In the genomic region with DNA sequence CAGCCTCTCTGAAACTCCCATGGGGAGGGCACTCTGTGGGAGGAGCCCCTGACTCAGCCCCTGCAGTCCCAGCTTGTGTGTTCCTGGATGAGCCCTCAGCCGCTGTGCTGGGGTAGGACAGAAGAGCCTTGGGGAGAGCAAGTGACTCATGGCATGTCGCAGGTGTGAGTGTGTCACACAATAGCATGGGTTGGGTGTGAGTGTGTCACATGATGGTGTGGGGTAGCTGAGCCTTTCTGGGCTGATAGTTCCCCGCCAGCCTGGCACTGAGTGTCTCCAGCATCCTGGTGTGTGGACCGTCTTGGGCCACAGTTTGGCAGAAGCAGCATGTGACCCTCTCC, we compare ENCODE assay signal across 18 cellular contexts.
DNase-seq lines count a peak whose midpoint lies in the region; ATAC-seq and TF ChIP-seq lines count a peak whose summit lies in the region.
"Had no signal": no experiment of that assay in that cellular context is flagged by ENCODE, and none has a peak within 500 bp of the region (broad histone marks: within the 10 kb centered on the region; RNA-seq: fewer than 3 reads in every experiment).

No MANE protein-coding gene starts in this region.

- H3K4me3 ChIP-seq in right cardiac atrium (ENCODE audit: low read length) (no peak overlapping the region), sigmoid colon (no peak overlapping the region), tibial nerve (no peak overlapping the region)
- H3K4me3 ChIP-seq: MG63, Peyer's patch had no signal

- DNase-seq in left cardiac atrium (peak; percentile 10), right cardiac atrium (no peak), sigmoid colon (peak; percentile 51), tibial nerve (ENCODE audit: low spot score in 2 of 2) (no peak), NCI-H2227 treated with DMSO at 0.1 percent for 48 hours (lab: John Stamatoyannopoulos, UW) (no peak), H4 (ENCODE audit: low spot score) (no peak)
- DNase-seq in activated naive CD4-positive, alpha-beta T cell treated with anti-CD3 and anti-CD28 coated beads, Interleukin-2, amount 50 U/mL, for 16 hours, result peak; percentile 3
- DNase-seq: DMS 273 treated with DMSO at 0.1 percent for 48 hours, HFFc6, MG63, NCI-H1105 treated with DMSO at 0.1 percent for 48 hours, NCI-H187, NCI-H2171, NCI-H510A had no signal

- H3K27me3 ChIP-seq in right cardiac atrium (ENCODE audit: control insufficient read depth, insufficient read depth) (no peaks in the 10 kb centered on the region), sigmoid colon (no peaks in the 10 kb centered on the region), tibial nerve (no peaks in the 10 kb centered on the region)
- H3K27me3 ChIP-seq: MG63, Peyer's patch had no signal

- peaks cover 8 to 91% (median 59%) of the 10 kb centered on the region in 4 donors for H3K36me3 ChIP-seq in sigmoid colon
- H3K36me3 ChIP-seq in tibial nerve, result peaks cover 0 to 96% (median 23%) of the 10 kb centered on the region in 3 donors
- H3K36me3 ChIP-seq: MG63 had no signal

- H3K27ac ChIP-seq in right cardiac atrium (ENCODE audit: low read length) (no peak overlapping the region), sigmoid colon (no peak overlapping the region), tibial nerve (no peak overlapping the region)
- H3K27ac ChIP-seq: HL-60, KMS-11, Peyer's patch had no signal

- H3K9me3 ChIP-seq in right cardiac atrium (ENCODE audit: control insufficient read depth, low read length) (no peaks in the 10 kb centered on the region), sigmoid colon (no peaks in the 10 kb centered on the region), tibial nerve (no peaks in the 10 kb centered on the region)
- H3K9me3 ChIP-seq: MG63, Peyer's patch had no signal

- intact Hi-C loops in left cardiac atrium (cut with DNase I), result no loop called here
- intact Hi-C loops in right cardiac atrium (cut with DNase I), result no loop called here
- intact Hi-C loops in sigmoid colon (cut with DNase I), result no loop called here

- TF ChIP-seq POLR2A in sigmoid colon (IDR thresholded peaks at IDR 0.05) (no peak), tibial nerve (IDR thresholded peaks at IDR 0.05) (no peak)

- TF ChIP-seq CTCF in sigmoid colon (IDR thresholded peaks at IDR 0.05) (no peak), tibial nerve (IDR thresholded peaks at IDR 0.05) (no peak)

- 97% methylated on average over 4 of the region's 4 CpGs for WGBS in right cardiac atrium
- WGBS in sigmoid colon, 2 donors, result 97 to 100% methylated on average over 4 of the region's 4 CpGs
- WGBS in tibial nerve, 2 donors, result 92 to 96% methylated on average over 4 of the region's 4 CpGs

- H3K4me1 ChIP-seq in right cardiac atrium (ENCODE audit: control insufficient read depth, insufficient read depth, low read length), result no peaks in the 10 kb centered on the region
- no peaks in the 10 kb centered on the region for H3K4me1 ChIP-seq in sigmoid colon
- no peaks in the 10 kb centered on the region for H3K4me1 ChIP-seq in tibial nerve
- H3K4me1 ChIP-seq: Peyer's patch had no signal

- TF ChIP-seq EP300 in sigmoid colon (IDR thresholded peaks at IDR 0.05), result no peak
- no peak for TF ChIP-seq EP300 in tibial nerve (IDR thresholded peaks at IDR 0.05)

- ATAC-seq in left cardiac atrium (no peak), right cardiac atrium (no peak), esophagus mucosa (peak; percentile 36)

Comparison
In these comparisons a context has a peak if more than half of its experiments do, and no peak if none do; other contexts are left out.
1. DNase-seq: peak in left cardiac atrium (single experiment), activated naive CD4-positive, alpha-beta T cell treated with anti-CD3 and anti-CD28 coated beads, Interleukin-2, amount 50 U/mL, for 16 hours (single experiment) and sigmoid colon (single experiment); none in right cardiac atrium (0 of 3), tibial nerve (0 of 2), NCI-H2227 treated with DMSO at 0.1 percent for 48 hours (single experiment) and H4 (single experiment).